In the genomic region with DNA sequence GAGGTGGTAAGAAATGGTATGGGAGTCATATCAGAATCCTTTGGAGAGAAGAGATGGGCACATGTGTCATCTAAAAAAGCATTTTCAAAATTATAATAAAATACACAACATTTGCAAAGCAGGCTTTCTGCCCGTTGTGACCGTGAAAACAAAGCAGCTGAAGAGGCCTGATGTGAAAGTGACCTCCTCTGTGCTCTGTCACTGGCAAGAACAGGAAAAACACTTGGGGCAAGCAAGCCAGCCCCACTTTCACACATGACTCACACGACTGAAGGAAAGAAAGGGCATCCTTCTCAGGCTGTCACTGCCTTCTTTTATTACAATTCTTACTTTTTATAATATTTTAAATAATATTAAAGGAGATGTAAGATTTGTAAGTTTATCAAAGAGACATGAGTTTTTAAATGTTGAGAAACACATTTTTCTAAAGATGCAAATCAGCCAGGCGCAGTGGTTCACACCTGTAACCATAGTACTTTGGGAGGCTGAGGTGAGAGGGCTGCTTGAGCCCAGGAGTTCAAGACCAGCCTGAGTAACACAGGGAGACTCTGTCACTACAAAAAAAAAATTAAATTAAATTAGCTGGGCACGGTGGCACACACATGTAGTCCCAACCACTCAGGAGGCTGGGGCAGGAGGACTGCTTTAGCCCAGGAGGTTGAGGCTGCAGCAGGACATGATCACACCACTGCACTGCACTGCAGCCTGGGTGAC, we compare ENCODE assay signal across 1 cellular context.
TF ChIP-seq lines count a peak whose summit lies in the region.

No MANE protein-coding gene starts in this region.

TF ChIP-seq in SK-N-SH, 30 proteins besides CTCF, POLR2A, EP300 and RAD21:
- TF ChIP-seq, protein P1, sequence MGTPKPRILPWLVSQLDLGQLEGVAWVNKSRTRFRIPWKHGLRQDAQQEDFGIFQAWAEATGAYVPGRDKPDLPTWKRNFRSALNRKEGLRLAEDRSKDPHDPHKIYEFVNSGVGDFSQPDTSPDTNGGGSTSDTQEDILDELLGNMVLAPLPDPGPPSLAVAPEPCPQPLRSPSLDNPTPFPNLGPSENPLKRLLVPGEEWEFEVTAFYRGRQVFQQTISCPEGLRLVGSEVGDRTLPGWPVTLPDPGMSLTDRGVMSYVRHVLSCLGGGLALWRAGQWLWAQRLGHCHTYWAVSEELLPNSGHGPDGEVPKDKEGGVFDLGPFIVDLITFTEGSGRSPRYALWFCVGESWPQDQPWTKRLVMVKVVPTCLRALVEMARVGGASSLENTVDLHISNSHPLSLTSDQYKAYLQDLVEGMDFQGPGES (IDR thresholded peaks at IDR 0.05; ENCODE audit: low read depth, low read length), result no peak
